Comparison of ENCODE assay signal across 10 cellular contexts in genomic region chr17:4941027-4941610, GRCh38. TPM values are rescaled to one million over a fixed set of nuclear protein-coding genes. Genes with fewer than 3 reads are reported as not detected.
DNase-seq lines count a peak whose midpoint lies in the region; ATAC-seq and TF ChIP-seq lines count a peak whose summit lies in the region.
"Had no signal": no experiment of that assay in that cellular context is flagged by ENCODE, and none has a peak within 500 bp of the region (broad histone marks: within the 10 kb centered on the region; RNA-seq: fewer than 3 reads in every experiment).

No MANE protein-coding gene starts in this region.

- peaks cover 84% of the 10 kb centered on the region for H3K79me2 ChIP-seq in MM.1S (ENCODE audit: low read length)

- peak overlapping the region; percentile 100 for H3K4me3 Mint-ChIP-seq in natural killer cell treated with Interleukin-12 subunit alpha and Interleukin-12 subunit beta and Interleukin-15 and Interleukin-18, amount 100 ng/mL, for 72 hours

- H3K27me3 ChIP-seq in BJ (ENCODE audit: control insufficient read depth, insufficient read depth, low read length) = no peaks in the 10 kb centered on the region
- no peaks in the 10 kb centered on the region for H3K27me3 ChIP-seq in MM.1S (replicated peaks; ENCODE audit: insufficient read depth, low read length)
- H3K27me3 ChIP-seq in ectodermal cell (ENCODE audit: control insufficient read depth, insufficient read depth, low read length, poor library complexity, severe bottlenecking) = no peaks in the 10 kb centered on the region

- peaks cover 54% of the 10 kb centered on the region for H3F3A ChIP-seq in MM.1S (ENCODE audit: insufficient read depth, low read length)

- peak overlapping the region; percentile 72 for H3K4me3 ChIP-seq in BJ (ENCODE audit: low read depth, low read length)
- H3K4me3 ChIP-seq in MM.1S (ENCODE audit: low read length) = peak overlapping the region; percentile 78
- peak overlapping the region; percentile 92 for H3K4me3 ChIP-seq in ectodermal cell (ENCODE audit: insufficient read depth, low read depth, low read length)

- H3K36me3 ChIP-seq in BJ (ENCODE audit: control insufficient read depth, insufficient read depth, low read length) (peaks cover 30% of the 10 kb centered on the region), MM.1S (replicated peaks; ENCODE audit: insufficient read depth, low read length) (no peaks in the 10 kb centered on the region), ectodermal cell (ENCODE audit: control insufficient read depth, insufficient read depth, low read length) (peaks cover 38% of the 10 kb centered on the region)

- peak overlapping the region; percentile 95 to 96 for H3K27ac Mint-ChIP-seq in natural killer cell treated with Interleukin-12 subunit alpha and Interleukin-12 subunit beta and Interleukin-15 and Interleukin-18, amount 100 ng/mL, for 72 hours

- H3K4me1 ChIP-seq in MM.1S (ENCODE audit: low read length) = peaks cover 39% of the 10 kb centered on the region
- peaks cover 15% of the 10 kb centered on the region for H3K4me1 ChIP-seq in ectodermal cell (ENCODE audit: control insufficient read depth, insufficient read depth, low read length)

- H3K9me3 Mint-ChIP-seq in natural killer cell treated with Interleukin-12 subunit alpha and Interleukin-12 subunit beta and Interleukin-15 and Interleukin-18, amount 100 ng/mL, for 72 hours = no peaks in the 10 kb centered on the region

- WGBS in ectodermal cell, 2 experiments = 44 to 46% methylated on average over 9 of the region's 9 CpGs

- H3K9ac ChIP-seq in MM.1S (ENCODE audit: low read length) = peak overlapping the region; percentile 95

- DNase-seq in BJ (ENCODE audit: low read depth) (no peak), MM.1S (no peak), COLO829 (ENCODE audit: low spot score) (no peak), HEK293T (ENCODE audit: extremely low spot score) (no peak), NCI-H2227 (lab: John Stamatoyannopoulos, UW; ENCODE audit: unreplicated experiment) (no peak)
- no peak for DNase-seq in natural killer cell treated with Interleukin-12 subunit alpha and Interleukin-12 subunit beta and Interleukin-15 and Interleukin-18, amount 100 ng/mL, for 72 hours (ENCODE audit: low spot score)

- no peak for ATAC-seq in natural killer cell treated with Interleukin-12 subunit alpha and Interleukin-12 subunit beta and Interleukin-15 and Interleukin-18, amount 100 ng/mL, for 72 hours
- ATAC-seq in HG02840 (IDR thresholded peaks at IDR 0.05; ENCODE audit: low FRiP score, unreplicated experiment) = no peak

- CTCF ChIA-PET in BJ (lab: Yijun Ruan, JAX) = interaction anchor here (0.6 to 2.7 kb wide), 5 partner anchors 17 to 54 kb away, joined by 4 to 17 read pairs (median 5); partner anchors contain the start of gene CAMTA2
- CTCF ChIA-PET in HEK293T (lab: Yijun Ruan, JAX) = interaction anchor here (1.0 to 1.1 kb wide), 3 partner anchors 11 to 364 kb away, joined by 3 read pairs; partner anchors contain the start of gene CAMTA2

- H3K4me2 ChIP-seq in MM.1S (ENCODE audit: low read depth, low read length) = peak overlapping the region; percentile 96

- H3K27me3 Mint-ChIP-seq in natural killer cell treated with Interleukin-12 subunit alpha and Interleukin-12 subunit beta and Interleukin-15 and Interleukin-18, amount 100 ng/mL, for 72 hours = no peaks in the 10 kb centered on the region

- peak overlapping the region; percentile 63; the same call in 1 of the 2 replicates for H2AFZ ChIP-seq in MM.1S (ENCODE audit: low read length)

- POLR2A ChIA-PET in BJ (lab: Charles Lee) (interaction anchor here (0.6 kb wide), 1 partner anchor 27 kb away, joined by 7 read pairs; no protein-coding TSS in a partner anchor), HEK293T (lab: Yijun Ruan, JAX) (interaction anchor here (0.6 to 3.5 kb wide), 22 partner anchors 9 to 442 kb away, joined by 3 to 101 read pairs (median 8); partner anchors contain the start of genes CAMTA2, ENO3, INCA1 and KIF1C)

- H4K20me1 ChIP-seq in MM.1S (ENCODE audit: insufficient read depth, low read length) = peaks cover 17% of the 10 kb centered on the region

- no peak for TF ChIP-seq CTCF in BJ (IDR thresholded peaks at IDR 0.05; ENCODE audit: insufficient read depth, low read depth, low read length)
- no peak for TF ChIP-seq CTCF in MM.1S (IDR thresholded peaks at IDR 0.05; ENCODE audit: low read length)

- H3K27ac ChIP-seq in MM.1S (ENCODE audit: low read length) (peak overlapping the region; percentile 91), ectodermal cell (ENCODE audit: insufficient read depth, low read depth, low read length, poor library complexity, severe bottlenecking) (no peak overlapping the region)

- no peaks in the 10 kb centered on the region for H3K9me2 ChIP-seq in MM.1S (replicated peaks; ENCODE audit: insufficient read depth, low read length)

- H3K9me3 ChIP-seq in MM.1S (replicated peaks; ENCODE audit: insufficient read depth, low read length) = no peaks in the 10 kb centered on the region
- H3K9me3 ChIP-seq in ectodermal cell (ENCODE audit: control insufficient read depth, low read length) = no peaks in the 10 kb centered on the region

- peaks cover 66 to 74% of the 10 kb centered on the region in 2 donors for H3K4me1 Mint-ChIP-seq in natural killer cell treated with Interleukin-12 subunit alpha and Interleukin-12 subunit beta and Interleukin-15 and Interleukin-18, amount 100 ng/mL, for 72 hours (ENCODE audit: low read depth in 2 of 2)

- peaks cover 42% of the 10 kb centered on the region for H3K36me3 Mint-ChIP-seq in natural killer cell treated with Interleukin-12 subunit alpha and Interleukin-12 subunit beta and Interleukin-15 and Interleukin-18, amount 100 ng/mL, for 72 hours

TF ChIP-seq in HEK293T, 16 proteins besides CTCF, POLR2A, EP300 and RAD21:
- TF ChIP-seq PKNOX1 (IDR thresholded peaks at IDR 0.05) = no peak
- no peak for TF ChIP-seq CTBP1 (IDR thresholded peaks at IDR 0.05; ENCODE audit: borderline replicate concordance)
- TF ChIP-seq SUZ12 (IDR thresholded peaks at IDR 0.05) = no peak
- no peak for TF ChIP-seq FOXA1 (IDR thresholded peaks at IDR 0.05)
- TF ChIP-seq NFRKB (IDR thresholded peaks at IDR 0.05) = no peak
- TF ChIP-seq FOXM1 (IDR thresholded peaks at IDR 0.05; ENCODE audit: borderline replicate concordance) = no peak
- no peak for TF ChIP-seq LEF1 (IDR thresholded peaks at IDR 0.05; ENCODE audit: borderline replicate concordance)
- no peak for TF ChIP-seq ZNF384 (IDR thresholded peaks at IDR 0.05)
- TF ChIP-seq TARDBP (IDR thresholded peaks at IDR 0.05) = no peak
- TF ChIP-seq BHLHE40 (IDR thresholded peaks at IDR 0.05; ENCODE audit: borderline replicate concordance) = no peak
- TF ChIP-seq ARNT (IDR thresholded peaks at IDR 0.05) = no peak
- no peak for TF ChIP-seq ELF4 (IDR thresholded peaks at IDR 0.05)
- TF ChIP-seq L3MBTL2 (conservative IDR thresholded peaks at IDR 0.05) = no peak
- no peak for TF ChIP-seq FOXK2 (IDR thresholded peaks at IDR 0.05)
- TF ChIP-seq HDGF (IDR thresholded peaks at IDR 0.05; ENCODE audit: borderline replicate concordance) = no peak
- no peak for TF ChIP-seq SP1 (IDR thresholded peaks at IDR 0.05)

RNA-seq across cellular contexts. Expression of gene RNF167, which starts 1.1 kb away (rescaled TPM):
- 69.9 and 73.5 TPM in 2 replicates for polyA plus RNA-seq in BJ (2011; rRNA removed)
- polyA minus RNA-seq in BJ (2011; rRNA and poly(A)+ RNA removed) = 44.6 and 69.0 TPM in 2 replicates
- 106 TPM for polyA plus RNA-seq in ectodermal cell (2013, experiment 1 of 4)
- 104 TPM for polyA plus RNA-seq in ectodermal cell (2013, experiment 2 of 4)
- 108 TPM for polyA plus RNA-seq in ectodermal cell (2013, experiment 3 of 4)
- 115 TPM for polyA plus RNA-seq in ectodermal cell (2013, experiment 4 of 4)
- 100 to 1,000 TPM; 144 to 150 TPM for total RNA-seq in natural killer cell treated with Interleukin-12 subunit alpha and Interleukin-12 subunit beta and Interleukin-15 and Interleukin-18, amount 100 ng/mL, for 72 hours

RNA-seq across cellular contexts. Expression of gene SLC25A11, which starts 1.3 kb away (rescaled TPM):
- 38.5 and 70.7 TPM in 2 replicates for polyA plus RNA-seq in BJ (2011; rRNA removed)
- polyA minus RNA-seq in BJ (2011; rRNA and poly(A)+ RNA removed) = 41.0 and 48.4 TPM in 2 replicates
- 59.7 TPM for polyA plus RNA-seq in ectodermal cell (2013, experiment 1 of 4)
- polyA plus RNA-seq in ectodermal cell (2013, experiment 2 of 4) = 60.3 TPM
- 47.6 TPM for polyA plus RNA-seq in ectodermal cell (2013, experiment 3 of 4)
- 59.3 TPM for polyA plus RNA-seq in ectodermal cell (2013, experiment 4 of 4)
- 10 to 100 TPM; 85.9 to 91.6 TPM for total RNA-seq in natural killer cell treated with Interleukin-12 subunit alpha and Interleukin-12 subunit beta and Interleukin-15 and Interleukin-18, amount 100 ng/mL, for 72 hours

RNA-seq across cellular contexts. Expression of gene PFN1, which starts 7.2 kb away (rescaled TPM):
- 1,656 and 1,791 TPM in 2 replicates for polyA plus RNA-seq in BJ (2011; rRNA removed)
- 781 and 1,093 TPM in 2 replicates for polyA minus RNA-seq in BJ (2011; rRNA and poly(A)+ RNA removed)
- polyA plus RNA-seq in ectodermal cell (2013, experiment 1 of 4) = 623 TPM
- 574 TPM for polyA plus RNA-seq in ectodermal cell (2013, experiment 2 of 4)
- 704 TPM for polyA plus RNA-seq in ectodermal cell (2013, experiment 3 of 4)
- 677 TPM for polyA plus RNA-seq in ectodermal cell (2013, experiment 4 of 4)
- total RNA-seq in natural killer cell treated with Interleukin-12 subunit alpha and Interleukin-12 subunit beta and Interleukin-15 and Interleukin-18, amount 100 ng/mL, for 72 hours = 1,000 to 10,000 TPM; 1,741 to 1,743 TPM

RNA-seq across cellular contexts. Expression of gene GP1BA, which starts 9.0 kb away (rescaled TPM):
- not detected in 2 replicates for polyA plus RNA-seq in BJ (2011; rRNA removed)
- not detected in 2 replicates for polyA minus RNA-seq in BJ (2011; rRNA and poly(A)+ RNA removed)
- polyA plus RNA-seq in ectodermal cell (2013, experiment 1 of 4) = not detected
- not detected for polyA plus RNA-seq in ectodermal cell (2013, experiment 2 of 4)
- polyA plus RNA-seq in ectodermal cell (2013, experiment 3 of 4) = not detected
- not detected for polyA plus RNA-seq in ectodermal cell (2013, experiment 4 of 4)
- total RNA-seq in natural killer cell treated with Interleukin-12 subunit alpha and Interleukin-12 subunit beta and Interleukin-15 and Interleukin-18, amount 100 ng/mL, for 72 hours = under 1 TPM in 1 of 2 donors, not detected in 1; 0.12 TPM
- total RNA-seq: pulmonary artery endothelial cell, RPMI7951 had no signal

RNA-seq across cellular contexts. Expression of gene ENO3, which starts 9.8 kb away (rescaled TPM):
- polyA plus RNA-seq in BJ (2011; rRNA removed) = 3.8 and 5.9 TPM in 2 replicates
- 1.0 and 1.5 TPM in 2 replicates for polyA minus RNA-seq in BJ (2011; rRNA and poly(A)+ RNA removed)
- polyA plus RNA-seq in ectodermal cell (2013, experiment 1 of 4) = 87.1 TPM
- polyA plus RNA-seq in ectodermal cell (2013, experiment 2 of 4) = 101 TPM
- polyA plus RNA-seq in ectodermal cell (2013, experiment 3 of 4) = 70.5 TPM
- 78.5 TPM for polyA plus RNA-seq in ectodermal cell (2013, experiment 4 of 4)
- 10 to 100 TPM in 1 of 2 donors, 1 to 10 TPM in 1; 8.7 to 26.1 TPM for total RNA-seq in natural killer cell treated with Interleukin-12 subunit alpha and Interleukin-12 subunit beta and Interleukin-15 and Interleukin-18, amount 100 ng/mL, for 72 hours
